12 cellular contexts compared by ENCODE assay signal in genomic region chr22:46251816-46252380, GRCh38. TPM values are rescaled to one million over a fixed set of nuclear protein-coding genes. Genes with fewer than 3 reads are reported as not detected.
DNase-seq lines count a peak whose midpoint lies in the region; ATAC-seq and TF ChIP-seq lines count a peak whose summit lies in the region.
"Had no signal": no experiment of that assay in that cellular context is flagged by ENCODE, and none has a peak within 500 bp of the region (broad histone marks: within the 10 kb centered on the region; RNA-seq: fewer than 3 reads in every experiment).

No MANE protein-coding gene starts in this region.

- no peak for TF ChIP-seq CTCF in HCT116 (IDR thresholded peaks at IDR 0.05 in 2 of 3, conservative IDR thresholded peaks at IDR 0.05 in 1 of 3; ENCODE audit: borderline replicate concordance in 1 of 3, insufficient read depth in 1 of 3, low read depth in 2 of 3, low read length in 2 of 3)

- BruUV-seq in HCT116 (replicated peaks; lab: Mats Ljungman, UMichigan): no TSS peak

- H3K36me3 ChIP-seq in ACC112 (ENCODE audit: insufficient read depth, low read length) (no peaks in the 10 kb centered on the region), HCT116 (ENCODE audit: control insufficient read depth in 1 of 2, insufficient read depth in 2 of 2, low read length in 2 of 2) (no peaks in the 10 kb centered on the region), adipocyte (ENCODE audit: control insufficient read depth, insufficient read depth, low read length, severe bottlenecking) (no peaks in the 10 kb centered on the region)
- H3K36me3 ChIP-seq: suprapubic skin had no signal

- H3K4me1 ChIP-seq in ACC112 (ENCODE audit: control insufficient read depth, insufficient read depth, low read length, unreplicated experiment) (peaks cover 13% of the 10 kb centered on the region), HCT116 (ENCODE audit: control insufficient read depth in 1 of 2, insufficient read depth in 2 of 2, low read length in 2 of 2) (peaks cover 5 to 20% of the 10 kb centered on the region in 2 experiments; a peak in 3 of 4 replicates), adipocyte (ENCODE audit: control insufficient read depth, insufficient read depth, low read length) (peaks cover 14% of the 10 kb centered on the region)

- TF ChIP-seq RAD21 in HCT116 (IDR thresholded peaks at IDR 0.05; ENCODE audit: low read depth): no peak

- no peaks in the 10 kb centered on the region for H4K20me1 ChIP-seq in HCT116 (ENCODE audit: insufficient read depth)

- DNase-seq in HCT116 (ENCODE audit: low read depth, low spot score) (no peak), adipocyte (ENCODE audit: low read depth) (no peak), cerebellar cortex (ENCODE audit: low spot score) (no peak), NCI-H2081 treated with DMSO at 0.1 percent for 48 hours (lab: John Stamatoyannopoulos, UW) (no peak), globus pallidus (ENCODE audit: low spot score) (no peak)
- DNase-seq: activated CD8-positive, alpha-beta memory T cell treated with anti-CD3 and anti-CD28 coated beads, Interleukin-2, amount 50 U/mL, for 48 hours; kidney; NCI-H446 treated with DMSO at 0.1 percent for 48 hours; stimulated activated CD4-positive, alpha-beta T cell treated with anti-CD3 and anti-CD28 coated beads, Interleukin-4, amount 100 ng/mL, for 1 hour had no signal

- POLR2A ChIA-PET in HCT116 (lab: Charles Lee): no interaction called here

- H3K9me3 ChIP-seq in HCT116 (ENCODE audit: control insufficient read depth in 1 of 2, insufficient read depth in 1 of 2, low read depth in 1 of 2, low read length in 2 of 2) (no peaks in the 10 kb centered on the region), adipocyte (ENCODE audit: control insufficient read depth, low read length) (no peaks in the 10 kb centered on the region)
- H3K9me3 ChIP-seq: suprapubic skin had no signal

- CTCF ChIA-PET in HCT116 (lab: Charles Lee): no interaction called here

- no peak for ATAC-seq in HCT116

- H3K4me3 ChIP-seq in ACC112 (ENCODE audit: low read depth, low read length): peak overlapping the region; percentile 84
- H3K4me3 ChIP-seq in HCT116 (replicated peaks in 1 of 2; ENCODE audit: low read depth in 1 of 2, low read length in 2 of 2): no peak overlapping the region
- H3K4me3 ChIP-seq in adipocyte (ENCODE audit: low read length): no peak overlapping the region

- RAD21 ChIA-PET in HCT116 (lab: Charles Lee; ENCODE audit: low non-redundant PET in 1 of 2, low total read pairs in 2 of 2, uncharacterized antibody in 2 of 2, unreplicated experiment in 2 of 2): no interaction called here

- no peak for TF ChIP-seq POLR2A in HCT116 (IDR thresholded peaks at IDR 0.05; ENCODE audit: borderline replicate concordance, extremely low read depth, insufficient read depth, insufficient read length)

- H3K27me3 ChIP-seq in ACC112 (ENCODE audit: insufficient read depth, low read length) (no peaks in the 10 kb centered on the region), HCT116 (ENCODE audit: insufficient read depth, low read length) (no peaks in the 10 kb centered on the region), adipocyte (replicated peaks; ENCODE audit: control insufficient read depth, insufficient read depth, low read length) (no peaks in the 10 kb centered on the region)
- H3K27me3 ChIP-seq: suprapubic skin had no signal

- no peak overlapping the region for H3K9ac ChIP-seq in HCT116 (ENCODE audit: low read length)
- H3K9ac ChIP-seq in adipocyte (ENCODE audit: low read length): peak overlapping the region; percentile 95

- no peaks in the 10 kb centered on the region for H3K9me2 ChIP-seq in HCT116 (ENCODE audit: insufficient read depth)

- H2AFZ ChIP-seq in ACC112 (ENCODE audit: low read length, unreplicated experiment) (peak overlapping the region; percentile 38), HCT116 (ENCODE audit: low read depth, low read length, poor library complexity, severe bottlenecking) (no peak overlapping the region)

- H3K4me2 ChIP-seq in HCT116 (ENCODE audit: low read length): peak overlapping the region; percentile 99

- intact Hi-C loops in HCT116 (cut with micrococcal nuclease): no loop called here

- no peak overlapping the region for H3K27ac ChIP-seq in ACC112 (ENCODE audit: low read depth, low read length)
- no peak overlapping the region for H3K27ac ChIP-seq in HCT116 (ENCODE audit: low read depth, low read length)
- H3K27ac ChIP-seq: suprapubic skin had no signal

- H3K79me2 ChIP-seq in ACC112 (ENCODE audit: control insufficient read depth, insufficient read depth, low read length, unreplicated experiment) (peaks cover 11% of the 10 kb centered on the region), HCT116 (ENCODE audit: insufficient read depth, low read length) (peaks cover 20% of the 10 kb centered on the region)

TF ChIP-seq in HCT116, 20 proteins besides CTCF, POLR2A, EP300 and RAD21:
- TF ChIP-seq FOSL1 (IDR thresholded peaks at IDR 0.05; ENCODE audit: low read depth): no peak
- no peak for TF ChIP-seq EGR1 (IDR thresholded peaks at IDR 0.05; ENCODE audit: low read depth)
- no peak for TF ChIP-seq POLR2AphosphoS5 (IDR thresholded peaks at IDR 0.05; ENCODE audit: low read depth, low read length)
- TF ChIP-seq CEBPB (IDR thresholded peaks at IDR 0.05; ENCODE audit: low read depth): no peak
- TF ChIP-seq ELF1 (IDR thresholded peaks at IDR 0.05; ENCODE audit: borderline replicate concordance, low read depth): no peak
- no peak for TF ChIP-seq JUND (IDR thresholded peaks at IDR 0.05)
- no peak for TF ChIP-seq SIN3A (IDR thresholded peaks at IDR 0.05; ENCODE audit: low read depth)
- no peak for TF ChIP-seq SRF (IDR thresholded peaks at IDR 0.05; ENCODE audit: low read depth)
- TF ChIP-seq EZH2phosphoT487 (IDR thresholded peaks at IDR 0.05; ENCODE audit: borderline replicate concordance): no peak
- no peak for TF ChIP-seq ZFX (IDR thresholded peaks at IDR 0.05)
- TF ChIP-seq, protein P1, sequence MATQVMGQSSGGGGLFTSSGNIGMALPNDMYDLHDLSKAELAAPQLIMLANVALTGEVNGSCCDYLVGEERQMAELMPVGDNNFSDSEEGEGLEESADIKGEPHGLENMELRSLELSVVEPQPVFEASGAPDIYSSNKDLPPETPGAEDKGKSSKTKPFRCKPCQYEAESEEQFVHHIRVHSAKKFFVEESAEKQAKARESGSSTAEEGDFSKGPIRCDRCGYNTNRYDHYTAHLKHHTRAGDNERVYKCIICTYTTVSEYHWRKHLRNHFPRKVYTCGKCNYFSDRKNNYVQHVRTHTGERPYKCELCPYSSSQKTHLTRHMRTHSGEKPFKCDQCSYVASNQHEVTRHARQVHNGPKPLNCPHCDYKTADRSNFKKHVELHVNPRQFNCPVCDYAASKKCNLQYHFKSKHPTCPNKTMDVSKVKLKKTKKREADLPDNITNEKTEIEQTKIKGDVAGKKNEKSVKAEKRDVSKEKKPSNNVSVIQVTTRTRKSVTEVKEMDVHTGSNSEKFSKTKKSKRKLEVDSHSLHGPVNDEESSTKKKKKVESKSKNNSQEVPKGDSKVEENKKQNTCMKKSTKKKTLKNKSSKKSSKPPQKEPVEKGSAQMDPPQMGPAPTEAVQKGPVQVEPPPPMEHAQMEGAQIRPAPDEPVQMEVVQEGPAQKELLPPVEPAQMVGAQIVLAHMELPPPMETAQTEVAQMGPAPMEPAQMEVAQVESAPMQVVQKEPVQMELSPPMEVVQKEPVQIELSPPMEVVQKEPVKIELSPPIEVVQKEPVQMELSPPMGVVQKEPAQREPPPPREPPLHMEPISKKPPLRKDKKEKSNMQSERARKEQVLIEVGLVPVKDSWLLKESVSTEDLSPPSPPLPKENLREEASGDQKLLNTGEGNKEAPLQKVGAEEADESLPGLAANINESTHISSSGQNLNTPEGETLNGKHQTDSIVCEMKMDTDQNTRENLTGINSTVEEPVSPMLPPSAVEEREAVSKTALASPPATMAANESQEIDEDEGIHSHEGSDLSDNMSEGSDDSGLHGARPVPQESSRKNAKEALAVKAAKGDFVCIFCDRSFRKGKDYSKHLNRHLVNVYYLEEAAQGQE (IDR thresholded peaks at IDR 0.05; ENCODE audit: low read depth): no peak
- TF ChIP-seq, protein P2, sequence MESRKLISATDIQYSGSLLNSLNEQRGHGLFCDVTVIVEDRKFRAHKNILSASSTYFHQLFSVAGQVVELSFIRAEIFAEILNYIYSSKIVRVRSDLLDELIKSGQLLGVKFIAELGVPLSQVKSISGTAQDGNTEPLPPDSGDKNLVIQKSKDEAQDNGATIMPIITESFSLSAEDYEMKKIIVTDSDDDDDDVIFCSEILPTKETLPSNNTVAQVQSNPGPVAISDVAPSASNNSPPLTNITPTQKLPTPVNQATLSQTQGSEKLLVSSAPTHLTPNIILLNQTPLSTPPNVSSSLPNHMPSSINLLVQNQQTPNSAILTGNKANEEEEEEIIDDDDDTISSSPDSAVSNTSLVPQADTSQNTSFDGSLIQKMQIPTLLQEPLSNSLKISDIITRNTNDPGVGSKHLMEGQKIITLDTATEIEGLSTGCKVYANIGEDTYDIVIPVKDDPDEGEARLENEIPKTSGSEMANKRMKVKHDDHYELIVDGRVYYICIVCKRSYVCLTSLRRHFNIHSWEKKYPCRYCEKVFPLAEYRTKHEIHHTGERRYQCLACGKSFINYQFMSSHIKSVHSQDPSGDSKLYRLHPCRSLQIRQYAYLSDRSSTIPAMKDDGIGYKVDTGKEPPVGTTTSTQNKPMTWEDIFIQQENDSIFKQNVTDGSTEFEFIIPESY (IDR thresholded peaks at IDR 0.05; ENCODE audit: extremely low read depth, insufficient replicate concordance, low read length): no peak
- no peak for TF ChIP-seq SP1 (IDR thresholded peaks at IDR 0.05; ENCODE audit: low read depth)
- no peak for TF ChIP-seq TCF7L2 (IDR thresholded peaks at IDR 0.05; ENCODE audit: borderline replicate concordance, extremely low read depth, insufficient read depth, insufficient read length)
- no peak for TF ChIP-seq EZH2 (IDR thresholded peaks at IDR 0.05)
- TF ChIP-seq, protein P3, sequence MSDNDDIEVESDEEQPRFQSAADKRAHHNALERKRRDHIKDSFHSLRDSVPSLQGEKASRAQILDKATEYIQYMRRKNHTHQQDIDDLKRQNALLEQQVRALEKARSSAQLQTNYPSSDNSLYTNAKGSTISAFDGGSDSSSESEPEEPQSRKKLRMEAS (IDR thresholded peaks at IDR 0.05): no peak
- TF ChIP-seq ATF3 (IDR thresholded peaks at IDR 0.05): no peak
TF ChIP-seq in HCT116: peak in this region for 0.

RNA-seq across cellular contexts. Expression of gene CDPF1, which starts 1.8 kb away (rescaled TPM):
- 16.3 TPM for total RNA-seq in HCT116 (2021; ENCODE audit: unreplicated experiment)
- 12.5 and 15.4 TPM in 2 replicates for polyA plus RNA-seq in HCT116 (2012)

RNA-seq across cellular contexts. Expression of gene PKDREJ, which starts 11.2 kb away (rescaled TPM):
- total RNA-seq in HCT116 (2021; ENCODE audit: unreplicated experiment): not detected
- polyA plus RNA-seq in HCT116 (2012): 0.16 and 0.19 TPM in 2 replicates
- total RNA-seq: fibroblast of villous mesenchyme had no signal

RNA-seq across cellular contexts. Expression of gene TTC38, which starts 15.9 kb away (rescaled TPM):
- 22.9 TPM for total RNA-seq in HCT116 (2021; ENCODE audit: unreplicated experiment)
- polyA plus RNA-seq in HCT116 (2012): 18.4 and 18.6 TPM in 2 replicates

RNA-seq across cellular contexts. Expression of gene GTSE1, which starts 44.8 kb away (rescaled TPM):
- 46.1 TPM for total RNA-seq in HCT116 (2021; ENCODE audit: unreplicated experiment)
- polyA plus RNA-seq in HCT116 (2012): 23.9 and 32.8 TPM in 2 replicates
